1 cellular context compared by ENCODE assay signal in genomic region chr14:52706724-52707706, GRCh38.
A peak's percentile ranks its signal among the peaks of the same experiment; 100 is the strongest.
TF ChIP-seq lines count a peak whose summit lies in the region.

TSS of gene PSMC6 (plus strand) at chr14:52707200. CDS start at chr14:52707220, 20 bp downstream.

TF ChIP-seq in HEK293, 187 proteins besides CTCF, POLR2A, EP300 and RAD21 (continued from another document):
- TF ChIP-seq ZBTB6 (tag by site-specific recombination; IDR thresholded peaks at IDR 0.05) (peak; percentile 64), ZFP37 (tag by site-specific recombination; IDR thresholded peaks at IDR 0.05) (0 out of 2 replicates have a peak, but pooled peaks have one; percentile 37), ZBTB21 (tag by site-specific recombination; IDR thresholded peaks at IDR 0.05) (0 out of 2 replicates have a peak, but pooled peaks have one; percentile 16), ZNF629 (tag by site-specific recombination; IDR thresholded peaks at IDR 0.05) (0 out of 2 replicates have a peak, but pooled peaks have one; percentile 21), SP2 (tag by site-specific recombination; IDR thresholded peaks at IDR 0.05) (peak; percentile 90), ZNF366 (tag by site-specific recombination; conservative IDR thresholded peaks at IDR 0.05) (0 out of 2 replicates have a peak, but pooled peaks have one; percentile 15), ZNF610 (tag by site-specific recombination; IDR thresholded peaks at IDR 0.05; ENCODE audit: borderline replicate concordance) (no peak), TRIM28 (IDR thresholded peaks at IDR 0.05; ENCODE audit: borderline replicate concordance, low read length) (peak; percentile 15; the same call in 1 of the 2 replicates), ZBTB48 (tag by site-specific recombination; IDR thresholded peaks at IDR 0.05) (0 out of 2 replicates have a peak, but pooled peaks have one; percentile 40), PATZ1 (tag by site-specific recombination; IDR thresholded peaks at IDR 0.05) (0 out of 2 replicates have a peak, but pooled peaks have one; percentile 40), ZNF76 (tag by site-specific recombination; IDR thresholded peaks at IDR 0.05; ENCODE audit: borderline replicate concordance, low read depth) (peak; percentile 85), PRDM10 (tag by site-specific recombination; IDR thresholded peaks at IDR 0.05) (peak; percentile 68)
